In the genomic region with DNA sequence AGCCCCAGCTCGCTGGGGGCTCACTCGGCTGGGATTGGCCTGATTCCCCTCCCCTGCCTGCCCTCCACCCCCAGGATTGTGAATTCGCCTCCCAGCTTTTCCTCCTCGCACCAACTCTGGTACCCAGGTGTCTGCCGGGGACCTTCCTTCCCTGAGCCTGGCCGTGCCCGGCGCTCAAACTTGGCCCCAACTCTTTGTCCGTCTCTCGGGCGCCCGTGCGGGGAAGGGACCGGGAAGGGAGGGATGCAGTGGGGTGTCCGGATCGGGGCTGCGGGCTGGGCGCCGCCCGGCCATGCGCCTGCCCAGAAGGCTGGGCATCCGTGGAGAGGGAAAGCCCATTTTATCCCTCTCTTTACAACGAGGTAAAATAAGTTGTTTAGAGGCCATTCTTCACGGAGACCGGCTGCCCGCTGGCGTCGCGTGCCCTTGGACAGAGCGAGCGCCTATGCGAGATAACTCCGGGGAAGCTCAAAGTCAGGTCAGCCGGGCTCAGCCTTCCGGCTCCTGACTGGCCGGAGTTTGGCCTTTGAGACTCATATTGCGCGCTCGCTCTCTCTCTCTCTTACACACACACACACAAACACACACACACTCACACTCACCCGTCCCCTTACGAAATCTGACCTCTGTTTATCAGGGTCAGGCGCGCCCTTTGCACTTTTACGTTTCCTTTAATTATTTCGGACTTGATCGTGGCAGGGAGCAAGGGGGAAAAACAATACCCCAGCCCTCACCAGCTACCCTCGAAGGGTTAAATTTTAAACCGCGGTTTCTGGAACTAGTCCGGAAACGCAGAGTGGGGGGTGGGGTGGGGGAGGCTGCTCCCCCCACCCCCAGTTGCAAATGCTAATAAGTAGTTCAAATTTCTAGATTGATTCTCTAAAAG, we compare ENCODE assay signal across 8 cellular contexts. TPM values are rescaled to one million over a fixed set of nuclear protein-coding genes. Genes with fewer than 3 reads are reported as not detected.
DNase-seq lines count a peak whose midpoint lies in the region; ATAC-seq lines count a peak whose summit lies in the region.

No MANE protein-coding gene starts in this region.

- DNase-seq in NCI-H2227 (lab: John Stamatoyannopoulos, UW; ENCODE audit: unreplicated experiment): peak; percentile 53
- DNase-seq in NCI-H2227 treated with DMSO at 0.1 percent for 48 hours (lab: John Stamatoyannopoulos, UW): no peak
- DNase-seq in T-helper 22 cell (ENCODE audit: low read depth): peak; percentile 34
- peak; percentile 68 for DNase-seq in ecto neural progenitor cell (ENCODE audit: low spot score)
- peak; percentile 33 to 52 for DNase-seq in lung microvascular endothelial cell (ENCODE audit: low read depth in 2 of 2)

- ATAC-seq in HG03571 (IDR thresholded peaks at IDR 0.05; ENCODE audit: unreplicated experiment) (no peak), HG03108 (IDR thresholded peaks at IDR 0.05; ENCODE audit: unreplicated experiment) (no peak)

- peak overlapping the region; percentile 72 to 83 for H3K9ac ChIP-seq in stomach smooth muscle (ENCODE audit: low read length in 2 of 2)

- no peaks in the 10 kb centered on the region for H3K36me3 ChIP-seq in stomach smooth muscle (ENCODE audit: control insufficient read depth in 2 of 2, insufficient read depth in 2 of 2, low read length in 2 of 2)

- H3K27me3 ChIP-seq in stomach smooth muscle (ENCODE audit: control insufficient read depth in 1 of 2, insufficient read depth in 2 of 2, low read length in 2 of 2): no peaks in the 10 kb centered on the region

- H3K4me3 ChIP-seq in stomach smooth muscle (ENCODE audit: low read length in 2 of 2): peak overlapping the region; percentile 92 to 93

- H3K4me1 ChIP-seq in stomach smooth muscle (ENCODE audit: control insufficient read depth, insufficient read depth, low read length): peaks cover 11% of the 10 kb centered on the region

- H3K9me3 ChIP-seq in stomach smooth muscle (ENCODE audit: control insufficient read depth in 2 of 2, low read length in 2 of 2): no peaks in the 10 kb centered on the region

- H3K27ac ChIP-seq in stomach smooth muscle (ENCODE audit: low read length): peak overlapping the region; percentile 93

RNA-seq across cellular contexts. Expression of a gene that starts 0.8 kb away (rescaled TPM):
- 23.8 and 70.0 TPM in 2 replicates for total RNA-seq in lung microvascular endothelial cell
